In genomic region chr12:57604454-57605307, GRCh38 we compare ENCODE assay signal across 8 cellular contexts. TPM values are rescaled to one million over a fixed set of nuclear protein-coding genes. Genes with fewer than 3 reads are reported as not detected.
A peak's percentile ranks its signal among the peaks of the same experiment; 100 is the strongest.
DNase-seq lines count a peak whose midpoint lies in the region; ATAC-seq, FAIRE-seq and TF ChIP-seq lines count a peak whose summit lies in the region.

Gene DTX3, plus strand, starts transcription at chr12:57604824. Its CDS starts 1,694 bp downstream, at chr12:57606518.

- TF ChIP-seq CTCF in heart right ventricle (IDR thresholded peaks at IDR 0.05) = no peak
- no peak for TF ChIP-seq CTCF in pancreas (IDR thresholded peaks at IDR 0.05)

- H3K27ac ChIP-seq in heart right ventricle (peak within 1 kb of the TSS; percentile 78 to 96 (median 90)), pancreas (peak within 1 kb of the TSS; percentile 53 to 68 (median 66))

- peak within 1 kb of the TSS; percentile 39 for H3K9ac ChIP-seq in adipocyte (ENCODE audit: low read length)

- H3K27me3 ChIP-seq in adipocyte (replicated peaks; ENCODE audit: control insufficient read depth, insufficient read depth, low read length) (peaks cover 17% of the 10 kb centered on the region), heart right ventricle (peaks cover 0 to 22% (median 0%) of the 10 kb centered on the region in 7 donors), pancreas (no peaks in the 10 kb centered on the region)

- WGBS in heart right ventricle, 2 donors = 1 to 2% methylated on average over 39 to 52 of the region's 52 CpGs
- WGBS in pancreas, 2 donors = 0 to 1% methylated on average over 35 to 52 of the region's 52 CpGs

- peaks cover 4% of the 10 kb centered on the region for H3K4me1 ChIP-seq in adipocyte (ENCODE audit: control insufficient read depth, insufficient read depth, low read length)
- peaks cover 0 to 56% (median 25%) of the 10 kb centered on the region in 9 donors for H3K4me1 ChIP-seq in heart right ventricle
- peaks cover 0 to 8% (median 7%) of the 10 kb centered on the region in 3 donors for H3K4me1 ChIP-seq in pancreas

- DNase-seq in Ammon's horn (ENCODE audit: low spot score) (peak; percentile 83), NCI-H345 treated with DMSO at 0.1 percent for 48 hours (lab: John Stamatoyannopoulos, UW; ENCODE audit: unreplicated experiment) (peak; percentile 64), adipocyte (ENCODE audit: low read depth) (peak; percentile 51), heart right ventricle (peak; percentile 50 to 62), pancreas (peak in 3 of 6 donors; percentile 52 to 70 (median 57)), RKO (ENCODE audit: low spot score) (no peak)

- ATAC-seq in GM19395 (IDR thresholded peaks at IDR 0.05; ENCODE audit: unreplicated experiment) = peak; percentile 55
- peak; percentile 41 to 65 (median 60) for ATAC-seq in heart right ventricle
- ATAC-seq in pancreas = peak; percentile 64 to 78 (median 78)
- no peak for ATAC-seq in GM18517 (IDR thresholded peaks at IDR 0.05; ENCODE audit: unreplicated experiment)

- H3K9me3 ChIP-seq in adipocyte (ENCODE audit: control insufficient read depth, low read length) (no peaks in the 10 kb centered on the region), heart right ventricle (no peaks in the 10 kb centered on the region), pancreas (no peaks in the 10 kb centered on the region)

- intact Hi-C loops in heart right ventricle (cut with DNase I) = loop anchor here in 1 of 10 donors (2.0 kb wide), 1 partner anchor 14 kb away; the partner anchor contains the start of gene PIP4K2C
- intact Hi-C loops in pancreas (cut with DNase I) = no loop called here

- peak within 1 kb of the TSS; percentile 73 for H3K4me3 ChIP-seq in adipocyte (ENCODE audit: low read length)
- peak within 1 kb of the TSS; percentile 58 to 87 (median 76) for H3K4me3 ChIP-seq in heart right ventricle
- peak within 1 kb of the TSS; percentile 38 to 73 (median 64) for H3K4me3 ChIP-seq in pancreas

- H3K36me3 ChIP-seq in adipocyte (ENCODE audit: control insufficient read depth, insufficient read depth, low read length, severe bottlenecking) (no peaks in the 10 kb centered on the region), heart right ventricle (peaks cover 0 to 57% (median 12%) of the 10 kb centered on the region in 9 donors), pancreas (no peaks in the 10 kb centered on the region)

- no peak for FAIRE-seq in pancreas (lab: Jason Lieb, UNC)

RNA-seq across cellular contexts. Expression of gene DTX3, which starts in this region (rescaled TPM):
- 10 to 100 TPM; 16.9 to 30.2 (median 22.2) TPM for total RNA-seq in heart right ventricle
- 10 to 100 TPM; 20.9 to 58.2 TPM for polyA plus RNA-seq in heart right ventricle
- total RNA-seq in pancreas = 10 to 100 TPM in 4 of 6 donors, 1 to 10 TPM in 2; 9.0 to 22.9 (median 12.1) TPM
- polyA plus RNA-seq in pancreas = 10 to 100 TPM; 36.6 to 71.7 TPM
